ENCODE assay signal across 25 cellular contexts in genomic region chr5:18466731-18467130, GRCh38.
"Had no signal": no experiment of that assay in that cellular context is flagged by ENCODE, and none has a peak within 500 bp of the region (broad histone marks: within the 10 kb centered on the region; RNA-seq: fewer than 3 reads in every experiment).

No MANE protein-coding gene starts in this region.

- H3K9me3 ChIP-seq: ascending aorta, breast epithelium, esophagus squamous epithelium had no signal

- H3K4me3 Mint-ChIP-seq: activated CD4-positive, alpha-beta memory T cell treated with anti-CD3 and anti-CD28 coated beads, Interleukin-2, amount 10 ng/mL, durations not matched to agents 7 days and 5 days; activated CD4-positive, alpha-beta T cell treated with anti-CD3 and anti-CD28 coated beads, Interleukin-2, amount 10 ng/mL, durations not matched to agents 7 days and 5 days; activated naive CD4-positive, alpha-beta T cell treated with anti-CD3 and anti-CD28 coated beads for 36 hours; activated naive CD4-positive, alpha-beta T cell treated with anti-CD3 and anti-CD28 coated beads, Interleukin-2, amount 50 U/mL, for 24 hours; activated naive CD8-positive, alpha-beta T cell treated with anti-CD3 and anti-CD28 coated beads for 36 hours; activated T-helper 1 cell treated with anti-CD3 and anti-CD28 coated beads, Interleukin-12 subunit alpha, Interleukin-12 subunit beta, Interleukin-2, Interleukin-4 antibody, amounts not matched to agents 30 ng/mL and 10 ng/mL and 1 ng/mL, durations not matched to agents 14 hours and 24 hours and 36 hours; brain; central memory CD8-positive, alpha-beta T cell; dendritic cell treated with granulocyte-macrophage colony-stimulating factor and Interleukin-4, amounts not matched to agents 40 ng/mL and 50 ng/mL, for 4 days; effector memory CD8-positive, alpha-beta T cell; T-helper 17 cell; T-helper 2 cell treated with Interferon-gamma antibody and Interleukin-4, amounts not matched to agents 5 μg/mL and 100 μg/mL, for 36 hours had no signal

- H3K36me3 ChIP-seq: ascending aorta, breast epithelium, esophagus squamous epithelium, gastroesophageal sphincter, heart right ventricle, WERI-Rb-1 had no signal

- H3K27ac ChIP-seq: ascending aorta, breast epithelium, coronary artery, epithelial cell of prostate, esophagus squamous epithelium, gastroesophageal sphincter, heart right ventricle, hepatocyte, WERI-Rb-1 had no signal

- H3K4me1 ChIP-seq: ascending aorta, breast epithelium, esophagus squamous epithelium, gastroesophageal sphincter, heart right ventricle had no signal

- H3K4me2 ChIP-seq: hepatocyte had no signal

- H3K27me3 ChIP-seq: ascending aorta, breast epithelium, dorsolateral prefrontal cortex, esophagus squamous epithelium, gastroesophageal sphincter, heart right ventricle, hepatocyte had no signal

- H3K4me1 Mint-ChIP-seq: activated CD4-positive, alpha-beta memory T cell treated with anti-CD3 and anti-CD28 coated beads, Interleukin-2, amount 10 ng/mL, durations not matched to agents 7 days and 5 days; activated CD4-positive, alpha-beta T cell treated with anti-CD3 and anti-CD28 coated beads, Interleukin-2, amount 10 ng/mL, durations not matched to agents 7 days and 5 days; activated naive CD4-positive, alpha-beta T cell treated with anti-CD3 and anti-CD28 coated beads, Interleukin-2, amount 50 U/mL, for 24 hours; activated naive CD8-positive, alpha-beta T cell treated with anti-CD3 and anti-CD28 coated beads for 36 hours; central memory CD8-positive, alpha-beta T cell; T-helper 17 cell had no signal

- H3K36me3 Mint-ChIP-seq: activated naive CD4-positive, alpha-beta T cell treated with anti-CD3 and anti-CD28 coated beads, Interleukin-2, amount 50 U/mL, for 24 hours; activated naive CD8-positive, alpha-beta T cell treated with anti-CD3 and anti-CD28 coated beads for 36 hours; brain had no signal

- H2AFZ ChIP-seq: hepatocyte had no signal

- H3K9me3 Mint-ChIP-seq: activated naive CD4-positive, alpha-beta T cell treated with anti-CD3 and anti-CD28 coated beads, Interleukin-2, amount 50 U/mL, for 24 hours; activated naive CD8-positive, alpha-beta T cell treated with anti-CD3 and anti-CD28 coated beads for 36 hours; activated T-helper 1 cell treated with anti-CD3 and anti-CD28 coated beads, Interleukin-12 subunit alpha, Interleukin-12 subunit beta, Interleukin-2, Interleukin-4 antibody, amounts not matched to agents 30 ng/mL and 10 ng/mL and 1 ng/mL, durations not matched to agents 14 hours and 24 hours and 36 hours; activated T-helper 2 cell treated with anti-CD3 and anti-CD28 coated beads, Interferon-gamma antibody, Interleukin-2, Interleukin-4, amounts not matched to agents 10 μg/mL and 5 μg/mL and 100 μg/mL, durations not matched to agents 14 hours and 24 hours and 36 hours; dendritic cell treated with granulocyte-macrophage colony-stimulating factor and Interleukin-4, amounts not matched to agents 40 ng/mL and 50 ng/mL, for 4 days; effector memory CD8-positive, alpha-beta T cell; T-helper 2 cell treated with Interferon-gamma antibody and Interleukin-4, amounts not matched to agents 5 μg/mL and 100 μg/mL, for 36 hours had no signal

- DNase-seq: activated CD4-positive, alpha-beta T cell treated with anti-CD3 and anti-CD28 coated beads for 1 hour; activated CD4-positive, alpha-beta T cell treated with anti-CD3 and anti-CD28 coated beads, Interleukin-2, amount 50 U/mL, for 4 hours; effector memory CD8-positive, alpha-beta T cell; esophagus squamous epithelium; T-helper 17 cell had no signal

- H3K4me3 ChIP-seq: ascending aorta, breast epithelium, coronary artery, esophagus squamous epithelium, gastroesophageal sphincter, heart right ventricle, hepatocyte had no signal

- ATAC-seq: effector memory CD8-positive, alpha-beta T cell; gastroesophageal sphincter; heart right ventricle; T-helper 17 cell had no signal

- H3K27ac Mint-ChIP-seq: activated CD4-positive, alpha-beta memory T cell treated with anti-CD3 and anti-CD28 coated beads, Interleukin-2, amount 10 ng/mL, durations not matched to agents 7 days and 5 days; activated CD4-positive, alpha-beta T cell treated with anti-CD3 and anti-CD28 coated beads, Interleukin-2, amount 10 ng/mL, durations not matched to agents 7 days and 5 days; activated naive CD4-positive, alpha-beta T cell treated with anti-CD3 and anti-CD28 coated beads for 36 hours; activated naive CD4-positive, alpha-beta T cell treated with anti-CD3 and anti-CD28 coated beads, Interleukin-2, amount 50 U/mL, for 24 hours; activated naive CD8-positive, alpha-beta T cell treated with anti-CD3 and anti-CD28 coated beads for 36 hours; activated T-helper 1 cell treated with anti-CD3 and anti-CD28 coated beads, Interleukin-12 subunit alpha, Interleukin-12 subunit beta, Interleukin-2, Interleukin-4 antibody, amounts not matched to agents 30 ng/mL and 10 ng/mL and 1 ng/mL, durations not matched to agents 14 hours and 24 hours and 36 hours; activated T-helper 2 cell treated with anti-CD3 and anti-CD28 coated beads, Interferon-gamma antibody, Interleukin-2, Interleukin-4, amounts not matched to agents 10 μg/mL and 5 μg/mL and 100 μg/mL, durations not matched to agents 14 hours and 24 hours and 36 hours; dendritic cell treated with granulocyte-macrophage colony-stimulating factor and Interleukin-4, amounts not matched to agents 40 ng/mL and 50 ng/mL, for 4 days; effector memory CD8-positive, alpha-beta T cell; T-helper 17 cell; T-helper 2 cell treated with Interferon-gamma antibody and Interleukin-4, amounts not matched to agents 5 μg/mL and 100 μg/mL, for 36 hours had no signal

- H3K79me2 ChIP-seq: hepatocyte had no signal

- H3K27me3 Mint-ChIP-seq: activated CD4-positive, alpha-beta memory T cell treated with anti-CD3 and anti-CD28 coated beads, Interleukin-2, amount 10 ng/mL, durations not matched to agents 7 days and 5 days; activated CD4-positive, alpha-beta T cell treated with anti-CD3 and anti-CD28 coated beads, Interleukin-2, amount 10 ng/mL, durations not matched to agents 7 days and 5 days; activated naive CD4-positive, alpha-beta T cell treated with anti-CD3 and anti-CD28 coated beads, Interleukin-2, amount 50 U/mL, for 24 hours; activated naive CD8-positive, alpha-beta T cell treated with anti-CD3 and anti-CD28 coated beads for 36 hours; brain; central memory CD8-positive, alpha-beta T cell; dendritic cell treated with granulocyte-macrophage colony-stimulating factor and Interleukin-4, amounts not matched to agents 40 ng/mL and 50 ng/mL, for 4 days; effector memory CD8-positive, alpha-beta T cell; T-helper 17 cell had no signal
